In the genomic region with DNA sequence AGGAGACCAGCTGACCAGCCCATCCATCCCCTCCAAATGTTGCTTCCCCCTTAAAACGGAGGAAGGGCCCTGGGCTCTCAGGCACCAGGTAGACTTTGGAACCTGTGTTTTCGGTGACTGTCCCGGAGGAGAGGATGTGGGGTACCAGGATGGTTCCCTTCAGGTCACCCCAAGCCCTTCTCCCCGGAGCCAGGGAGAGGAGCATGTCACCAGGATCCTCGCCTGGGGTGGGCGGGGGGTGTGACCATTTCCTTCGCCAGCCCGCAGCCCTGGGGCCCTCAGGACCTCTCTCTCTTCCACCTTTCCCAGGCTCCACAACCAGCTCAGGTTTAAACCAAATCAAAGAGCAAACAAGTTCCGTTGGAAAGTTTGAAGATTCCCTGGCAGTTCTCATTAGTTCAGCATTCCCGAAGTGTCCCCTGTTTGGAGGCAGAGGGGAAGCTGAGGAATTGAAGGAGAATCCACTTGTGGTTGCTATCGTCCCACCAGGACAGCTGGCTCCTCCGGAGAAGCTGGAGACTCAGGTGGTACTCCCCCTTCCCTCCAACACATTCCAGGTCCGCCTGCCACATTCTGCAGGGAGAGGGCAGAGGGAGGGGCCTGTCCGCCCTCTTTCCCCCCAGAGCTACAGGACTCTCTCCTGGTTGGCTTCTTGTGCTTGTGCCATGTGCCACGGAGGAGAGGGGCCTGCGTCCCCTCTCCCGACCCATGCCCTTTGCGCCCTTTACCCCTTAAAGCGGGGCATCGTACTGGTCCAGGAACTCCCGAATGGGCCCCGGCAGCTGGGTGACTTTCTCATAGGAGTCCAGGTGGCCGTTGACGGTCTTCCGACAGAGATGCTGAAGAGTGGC, we compare ENCODE assay signal across 8 cellular contexts. TPM values are rescaled to one million over a fixed set of nuclear protein-coding genes. Genes with fewer than 3 reads are reported as not detected.
A peak's percentile ranks its signal among the peaks of the same experiment; 100 is the strongest.
DNase-seq lines count a peak whose midpoint lies in the region; ATAC-seq and TF ChIP-seq lines count a peak whose summit lies in the region.
"Had no signal": no experiment of that assay in that cellular context is flagged by ENCODE, and none has a peak within 500 bp of the region (broad histone marks: within the 10 kb centered on the region; RNA-seq: fewer than 3 reads in every experiment).

No MANE protein-coding gene starts in this region.

- no peaks in the 10 kb centered on the region for H3K36me3 Mint-ChIP-seq in IgD-negative memory B cell

- ATAC-seq in right lobe of liver (no peak), HG02884 (IDR thresholded peaks at IDR 0.05; ENCODE audit: unreplicated experiment) (no peak)

- peaks cover 0 to 70% (median 19%) of the 10 kb centered on the region in 4 donors for H3K4me1 ChIP-seq in right lobe of liver

- H3K4me3 ChIP-seq in astrocyte of the cerebellum (ENCODE audit: low read depth, low read length), result peak overlapping the region; percentile 84
- peak overlapping the region; percentile 75 to 99 (median 93) for H3K4me3 ChIP-seq in right lobe of liver

- H3K27ac ChIP-seq in right lobe of liver (peak overlapping the region; percentile 44 to 98 (median 88)), substantia nigra (ENCODE audit: low read depth, low read length, poor library complexity, severe bottlenecking) (peak overlapping the region; percentile 38)

- no peaks in the 10 kb centered on the region for H3K9me3 Mint-ChIP-seq in IgD-negative memory B cell

- DNase-seq in astrocyte of the cerebellum (ENCODE audit: low read depth) (no peak), right lobe of liver (no peak), substantia nigra (lab: John Stamatoyannopoulos, UW) (no peak), NCI-H1417 treated with DMSO at 0.1 percent for 48 hours (lab: John Stamatoyannopoulos, UW) (no peak)
- no peak for DNase-seq in effector CD4-positive, alpha-beta T cell
- DNase-seq: activated CD4-positive, alpha-beta T cell treated with anti-CD3 and anti-CD28 coated beads for 48 hours had no signal

- H3K27ac Mint-ChIP-seq in IgD-negative memory B cell, result peak overlapping the region; percentile 76 to 98 (median 90)

- intact Hi-C loops in right lobe of liver (cut with DNase I), result no loop called here

- peaks cover 0 to 18% (median 2%) of the 10 kb centered on the region in 4 donors for H3K36me3 ChIP-seq in right lobe of liver

- peaks cover 15 to 32% (median 29%) of the 10 kb centered on the region in 3 donors for H3K4me1 Mint-ChIP-seq in IgD-negative memory B cell

- in situ Hi-C loops in astrocyte of the cerebellum (cut with HindIII; ENCODE audit: low sequenced_read_pairs), result no loop called here

- peaks cover 11% of the 10 kb centered on the region for H3K27me3 Mint-ChIP-seq in IgD-negative memory B cell

- H3K27me3 ChIP-seq in right lobe of liver, result no peaks in the 10 kb centered on the region

- TF ChIP-seq POLR2A in right lobe of liver (IDR thresholded peaks at IDR 0.05), result no peak

- H3K9me3 ChIP-seq in right lobe of liver, result no peaks in the 10 kb centered on the region

- no peak for TF ChIP-seq CTCF in astrocyte of the cerebellum (IDR thresholded peaks at IDR 0.05; ENCODE audit: low read depth, low read length, missing control alignments)
- no peak for TF ChIP-seq CTCF in right lobe of liver (IDR thresholded peaks at IDR 0.05)

- WGBS in right lobe of liver (ENCODE audit: insufficient coverage, low coverage, low lambda C conversion rate, missing lambda C conversion rate), result 29% methylated on average over 12 of the region's 25 CpGs

- peak overlapping the region; percentile 76 to 89 (median 84) for H3K4me3 Mint-ChIP-seq in IgD-negative memory B cell

RNA-seq across cellular contexts. Expression of a gene that starts 2.0 kb away (rescaled TPM):
- 17.3 TPM for polyA plus RNA-seq in IgD-negative memory B cell
- 10 to 100 TPM in 4 of 6 experiments, 1 to 10 TPM in 2; 1.2 to 87.3 (median 24.1) TPM for total RNA-seq in right lobe of liver

RNA-seq across cellular contexts. Expression of a gene that starts 20.5 kb away (rescaled TPM):
- 49.7 TPM for polyA plus RNA-seq in IgD-negative memory B cell
- total RNA-seq in right lobe of liver, result 10 to 100 TPM in 5 of 6 experiments, 1 to 10 TPM in 1; 8.8 to 17.5 (median 13.4) TPM
